ENCODE assay signal across 1 cellular context in the genomic region with DNA sequence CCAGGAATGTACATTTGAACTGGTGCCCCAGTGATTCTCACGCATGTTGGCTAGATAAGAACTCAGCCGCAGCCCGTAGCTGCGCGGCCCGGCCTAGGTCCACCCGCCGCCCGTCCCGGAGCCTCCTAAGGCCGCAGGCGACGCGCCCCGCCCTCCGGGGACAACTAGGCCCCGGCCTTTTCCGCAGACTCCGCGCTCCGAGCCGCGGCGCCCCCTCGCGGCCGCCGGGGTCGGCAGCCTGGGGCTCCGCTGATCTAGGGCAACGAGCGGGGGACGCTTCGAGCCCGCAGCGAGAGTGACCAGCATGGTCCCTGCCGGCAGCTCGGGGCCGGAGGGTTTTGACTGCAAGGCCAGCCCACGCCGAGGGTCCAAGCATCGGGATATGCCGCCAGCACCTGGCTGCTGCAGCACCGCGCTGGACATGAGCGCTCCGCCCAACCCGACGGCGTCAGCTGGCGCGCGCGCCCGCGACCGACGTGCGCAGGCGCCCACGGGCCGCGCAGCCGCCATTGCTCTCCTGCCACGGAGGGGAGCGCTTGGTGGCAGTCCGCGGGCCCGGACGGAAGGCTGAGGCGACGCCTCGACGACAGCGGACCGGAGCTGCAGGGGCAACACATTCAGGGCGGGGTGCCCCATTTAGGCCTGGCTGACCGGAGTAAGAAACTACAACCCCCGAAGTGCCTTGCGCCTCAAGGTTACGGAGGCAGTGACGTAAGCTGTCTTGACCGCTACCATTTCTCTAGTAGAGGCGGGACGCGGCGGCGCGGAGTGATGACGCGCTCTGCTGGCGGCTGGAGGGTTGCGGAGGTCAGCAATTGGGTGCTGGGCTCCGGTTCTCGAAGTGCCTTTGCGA.
TF ChIP-seq lines count a peak whose summit lies in the region.

AP5S1 (plus strand) TSS at position 500 of the 853 bp plus-strand sequence. CDS start 1,571 bp downstream, outside the sequence.

TF ChIP-seq in IMR-90, 13 proteins besides CTCF, POLR2A, EP300 and RAD21 (continued from another document):
- TF ChIP-seq SMC3 (IDR thresholded peaks at IDR 0.05; ENCODE audit: low read depth, low read length), result peak; percentile 87
- TF ChIP-seq NFE2L2 (IDR thresholded peaks at IDR 0.05; ENCODE audit: low read depth, low read length), result peak; percentile 28; the same call in 1 of the 2 replicates
- TF ChIP-seq MAZ (IDR thresholded peaks at IDR 0.05; ENCODE audit: borderline replicate concordance, low read depth, low read length), result peak; percentile 87; the same call in 1 of the 2 replicates
- peak; percentile 62; the same call in 1 of the 2 replicates for TF ChIP-seq MAFK (IDR thresholded peaks at IDR 0.05; ENCODE audit: low read depth, low read length)
- TF ChIP-seq, protein P1, sequence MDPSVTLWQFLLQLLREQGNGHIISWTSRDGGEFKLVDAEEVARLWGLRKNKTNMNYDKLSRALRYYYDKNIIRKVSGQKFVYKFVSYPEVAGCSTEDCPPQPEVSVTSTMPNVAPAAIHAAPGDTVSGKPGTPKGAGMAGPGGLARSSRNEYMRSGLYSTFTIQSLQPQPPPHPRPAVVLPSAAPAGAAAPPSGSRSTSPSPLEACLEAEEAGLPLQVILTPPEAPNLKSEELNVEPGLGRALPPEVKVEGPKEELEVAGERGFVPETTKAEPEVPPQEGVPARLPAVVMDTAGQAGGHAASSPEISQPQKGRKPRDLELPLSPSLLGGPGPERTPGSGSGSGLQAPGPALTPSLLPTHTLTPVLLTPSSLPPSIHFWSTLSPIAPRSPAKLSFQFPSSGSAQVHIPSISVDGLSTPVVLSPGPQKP (IDR thresholded peaks at IDR 0.05; ENCODE audit: borderline replicate concordance, low read depth, low read length), result no peak
- TF ChIP-seq FOS (IDR thresholded peaks at IDR 0.05; ENCODE audit: low read depth, low read length), result no peak
- TF ChIP-seq BHLHE40 (IDR thresholded peaks at IDR 0.05; ENCODE audit: low read depth, low read length), result peak; percentile 16; the same call in 1 of the 2 replicates
- TF ChIP-seq RFX5 (IDR thresholded peaks at IDR 0.05; ENCODE audit: low read depth, low read length), result no peak
- TF ChIP-seq CHD1 (IDR thresholded peaks at IDR 0.05; ENCODE audit: low read depth, low read length), result no peak
